12 cellular contexts compared by ENCODE assay signal in genomic region chr11:115660072-115660805, GRCh38.
DNase-seq lines count a peak whose midpoint lies in the region; ATAC-seq and TF ChIP-seq lines count a peak whose summit lies in the region.
"Had no signal": no experiment of that assay in that cellular context is flagged by ENCODE, and none has a peak within 500 bp of the region (broad histone marks: within the 10 kb centered on the region; RNA-seq: fewer than 3 reads in every experiment).

No MANE protein-coding gene starts in this region.

- no peak for TF ChIP-seq RAD21 in SK-N-SH (IDR thresholded peaks at IDR 0.05; ENCODE audit: low read length)

- no peaks in the 10 kb centered on the region for H3F3A ChIP-seq in SK-N-SH (replicated peaks; ENCODE audit: insufficient read depth)

- TF ChIP-seq CTCF in fibroblast of lung (conservative IDR thresholded peaks at IDR 0.05 in 1 of 2, IDR thresholded peaks at IDR 0.05 in 1 of 2; ENCODE audit: low read depth in 1 of 2, low read length in 2 of 2) (no peak), SK-N-SH (IDR thresholded peaks at IDR 0.05) (no peak)

- CTCF ChIA-PET in SK-N-SH (lab: Yijun Ruan, JAX), result interaction anchor here (1.1 kb wide), 1 partner anchor 78 kb away, joined by 3 read pairs; no protein-coding TSS in a partner anchor

- WGBS in SK-N-SH (ENCODE audit: low lambda C conversion rate), result 91% methylated on average over 27 of the region's 30 CpGs

- H3K4me3 ChIP-seq in fibroblast of lung (replicated peaks in 1 of 4; ENCODE audit: control extremely low read depth in 1 of 4, insufficient read depth in 1 of 4, low read depth in 3 of 4, low read length in 4 of 4) (peak overlapping the region in 1 of 4 experiments; percentile 43), muscle layer of duodenum (ENCODE audit: low read depth in 1 of 2, low read length in 2 of 2) (peak overlapping the region; percentile 52 to 63), SK-N-SH (ENCODE audit: low read depth in 2 of 2, low read length in 1 of 2) (no peak overlapping the region)
- H3K4me3 ChIP-seq: lung had no signal

- H4K20me1 ChIP-seq in fibroblast of lung (ENCODE audit: control insufficient read depth, extremely low read depth, insufficient read depth, low read length) (no peaks in the 10 kb centered on the region), SK-N-SH (ENCODE audit: insufficient read depth) (no peaks in the 10 kb centered on the region)

- H3K4me1 ChIP-seq in fibroblast of lung (ENCODE audit: control insufficient read depth, extremely low read depth, insufficient read depth, low read length) (no peaks in the 10 kb centered on the region), muscle layer of duodenum (ENCODE audit: control insufficient read depth in 1 of 2, insufficient read depth in 2 of 2, low read length in 2 of 2) (peaks cover 3 to 14% of the 10 kb centered on the region in 2 donors), SK-N-SH (ENCODE audit: control insufficient read depth in 1 of 2, insufficient read depth in 2 of 2, low read depth in 1 of 2, low read length in 1 of 2) (peaks cover 0 to 10% of the 10 kb centered on the region in 2 experiments; a peak in 2 of 4 replicates)

- H3K9me2 ChIP-seq in SK-N-SH, result no peaks in the 10 kb centered on the region

- H3K9me3 ChIP-seq in fibroblast of lung (ENCODE audit: control insufficient read depth, insufficient read depth, low read depth, low read length), result no peaks in the 10 kb centered on the region
- no peaks in the 10 kb centered on the region for H3K9me3 ChIP-seq in muscle layer of duodenum (ENCODE audit: control insufficient read depth in 1 of 2, low read length in 2 of 2)
- no peaks in the 10 kb centered on the region for H3K9me3 ChIP-seq in SK-N-SH
- H3K9me3 ChIP-seq: sigmoid colon had no signal

- no peaks in the 10 kb centered on the region for H3K79me2 ChIP-seq in fibroblast of lung (ENCODE audit: control insufficient read depth, insufficient read depth, low read length)
- H3K79me2 ChIP-seq in SK-N-SH (ENCODE audit: insufficient read depth), result no peaks in the 10 kb centered on the region

- POLR2A ChIA-PET in SK-N-SH (lab: Yijun Ruan, JAX), result no interaction called here

- H3K4me2 ChIP-seq in fibroblast of lung (ENCODE audit: extremely low read depth, insufficient read depth, low read length) (peak overlapping the region; percentile 71), SK-N-SH (no peak overlapping the region)

- H2AFZ ChIP-seq in fibroblast of lung (ENCODE audit: low read length) (no peak overlapping the region), SK-N-SH (ENCODE audit: low read depth) (no peak overlapping the region)

- ATAC-seq in GM21737 (IDR thresholded peaks at IDR 0.05; ENCODE audit: unreplicated experiment), result no peak
- ATAC-seq: activated CD8-positive, alpha-beta T cell treated with anti-CD3 and anti-CD28 coated beads for 36 hours had no signal

- no peak overlapping the region for H3K9ac ChIP-seq in fibroblast of lung (ENCODE audit: insufficient read depth, low read length)
- no peak overlapping the region for H3K9ac ChIP-seq in SK-N-SH

- H3K36me3 ChIP-seq in fibroblast of lung (ENCODE audit: control insufficient read depth, insufficient read depth, low read length) (no peaks in the 10 kb centered on the region), muscle layer of duodenum (ENCODE audit: control insufficient read depth in 1 of 2, insufficient read depth in 2 of 2, low read length in 2 of 2) (no peaks in the 10 kb centered on the region), SK-N-SH (replicated peaks in 1 of 2; ENCODE audit: control insufficient read depth in 1 of 2, insufficient read depth in 2 of 2, low read length in 1 of 2) (no peaks in the 10 kb centered on the region)
- H3K36me3 ChIP-seq: sigmoid colon had no signal

- H3K27me3 ChIP-seq in fibroblast of lung (ENCODE audit: control insufficient read depth, insufficient read depth, low read length), result no peaks in the 10 kb centered on the region
- H3K27me3 ChIP-seq in muscle layer of duodenum (ENCODE audit: low read depth, low read length), result peaks cover 10% of the 10 kb centered on the region
- H3K27me3 ChIP-seq in SK-N-SH (ENCODE audit: insufficient read depth), result no peaks in the 10 kb centered on the region

- TF ChIP-seq EP300 in SK-N-SH (IDR thresholded peaks at IDR 0.05; ENCODE audit: borderline replicate concordance in 1 of 2, low read depth in 1 of 2, low read length in 1 of 2), result no peak

- DNase-seq in DMS53 treated with DMSO at 0.1 percent for 48 hours (lab: John Stamatoyannopoulos, UW; ENCODE audit: unreplicated experiment), result peak; percentile 34
- peak; percentile 21 for DNase-seq in NCI-H2227 treated with DMSO at 0.1 percent for 48 hours (lab: John Stamatoyannopoulos, UW)
- peak; percentile 42 to 50 for DNase-seq in fibroblast of lung (ENCODE audit: low read depth in 2 of 2)
- DNase-seq in AG20443 (ENCODE audit: low spot score), result no peak
- DNase-seq in SK-N-SH, result no peak
- DNase-seq in MV-4-11 (lab: John Stamatoyannopoulos, UW), result no peak
- DNase-seq: activated CD8-positive, alpha-beta T cell treated with anti-CD3 and anti-CD28 coated beads for 36 hours; activated naive CD8-positive, alpha-beta T cell treated with anti-CD3 and anti-CD28 coated beads for 36 hours; sigmoid colon had no signal

- no peak overlapping the region for H3K27ac ChIP-seq in fibroblast of lung (ENCODE audit: insufficient read depth, low read length)
- H3K27ac ChIP-seq in muscle layer of duodenum (ENCODE audit: low read length), result no peak overlapping the region
- H3K27ac ChIP-seq in SK-N-SH (ENCODE audit: low read depth in 2 of 2, low read length in 1 of 2), result no peak overlapping the region
- H3K27ac ChIP-seq: sigmoid colon had no signal

TF ChIP-seq in SK-N-SH, 30 proteins besides CTCF, POLR2A, EP300 and RAD21:
- TF ChIP-seq IRF3 (IDR thresholded peaks at IDR 0.05; ENCODE audit: low read depth, low read length) (no peak), TAF1 (IDR thresholded peaks at IDR 0.05; ENCODE audit: borderline replicate concordance, low read depth, low read length) (no peak), RXRA (IDR thresholded peaks at IDR 0.05; ENCODE audit: borderline replicate concordance, low read depth) (no peak), PBX3 (IDR thresholded peaks at IDR 0.05) (no peak), MXI1 (IDR thresholded peaks at IDR 0.05; ENCODE audit: low read depth, low read length) (no peak), MEF2A (IDR thresholded peaks at IDR 0.05; ENCODE audit: borderline replicate concordance, low read depth) (no peak), FOXM1 (IDR thresholded peaks at IDR 0.05; ENCODE audit: low read depth) (no peak), USF2 (IDR thresholded peaks at IDR 0.05; ENCODE audit: borderline replicate concordance, low read depth, low read length) (no peak)
- TF ChIP-seq, protein P1, sequence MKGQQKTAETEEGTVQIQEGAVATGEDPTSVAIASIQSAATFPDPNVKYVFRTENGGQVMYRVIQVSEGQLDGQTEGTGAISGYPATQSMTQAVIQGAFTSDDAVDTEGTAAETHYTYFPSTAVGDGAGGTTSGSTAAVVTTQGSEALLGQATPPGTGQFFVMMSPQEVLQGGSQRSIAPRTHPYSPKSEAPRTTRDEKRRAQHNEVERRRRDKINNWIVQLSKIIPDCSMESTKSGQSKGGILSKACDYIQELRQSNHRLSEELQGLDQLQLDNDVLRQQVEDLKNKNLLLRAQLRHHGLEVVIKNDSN (IDR thresholded peaks at IDR 0.05; ENCODE audit: borderline replicate concordance, low read depth), result no peak
- TF ChIP-seq, protein P2, sequence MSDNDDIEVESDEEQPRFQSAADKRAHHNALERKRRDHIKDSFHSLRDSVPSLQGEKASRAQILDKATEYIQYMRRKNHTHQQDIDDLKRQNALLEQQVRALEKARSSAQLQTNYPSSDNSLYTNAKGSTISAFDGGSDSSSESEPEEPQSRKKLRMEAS (IDR thresholded peaks at IDR 0.05; ENCODE audit: low read depth), result no peak

Comparison
In these comparisons a context has a peak if more than half of its experiments do, and no peak if none do; other contexts are left out.
1. DNase-seq: peak in DMS53 treated with DMSO at 0.1 percent for 48 hours (single experiment), NCI-H2227 treated with DMSO at 0.1 percent for 48 hours (single experiment) and fibroblast of lung (2 of 2); none in AG20443 (single experiment), SK-N-SH (single experiment) and MV-4-11 (single experiment).
2. H3K4me3 ChIP-seq: peak in muscle layer of duodenum (2 of 2); none in SK-N-SH (0 of 2).